Comparison of ENCODE assay signal across 1 cellular context in the genomic region with DNA sequence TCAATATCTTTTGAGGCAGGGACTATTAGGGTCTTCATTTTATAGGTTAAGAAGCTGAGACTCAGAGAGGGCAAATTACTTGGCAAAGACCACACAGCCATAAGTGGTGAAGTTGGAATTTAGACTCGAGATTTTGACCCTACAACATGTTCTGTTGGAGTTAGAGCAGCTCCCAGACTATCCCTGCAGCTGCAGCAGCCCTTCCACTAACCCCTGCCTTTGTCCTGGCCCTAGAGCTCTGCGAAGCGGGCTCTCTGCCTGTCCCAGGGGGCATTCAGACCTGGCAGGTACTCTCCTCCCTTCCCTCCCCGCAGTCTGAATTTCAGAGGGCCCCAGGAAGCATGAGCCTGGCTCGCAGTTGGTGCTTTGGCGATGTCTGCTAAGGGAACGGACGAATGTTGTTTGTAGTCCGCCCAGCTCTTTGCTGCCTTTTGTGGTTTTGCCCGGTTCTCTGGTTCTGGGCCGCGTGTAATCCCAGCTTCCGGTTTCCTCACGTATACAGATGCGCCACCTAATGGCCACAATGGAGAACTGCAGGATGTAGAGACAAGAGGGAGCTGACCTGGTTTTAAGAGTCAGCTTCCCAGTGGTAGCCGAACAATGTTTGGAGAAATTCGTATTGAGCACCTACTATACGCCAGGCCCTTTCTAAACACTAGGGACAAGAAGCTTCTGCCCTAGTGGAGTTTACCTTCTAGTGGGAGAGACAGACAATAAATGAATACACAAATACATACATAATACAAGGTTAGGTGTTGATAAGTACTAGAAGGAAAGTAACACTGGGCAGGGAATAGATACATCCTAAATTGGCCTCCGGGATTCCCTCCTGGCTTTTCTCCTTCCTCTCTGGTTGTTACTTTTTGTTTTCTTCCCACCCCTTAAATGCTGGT.
TF ChIP-seq lines count a peak whose summit lies in the region.

No MANE protein-coding gene starts in this region.

TF ChIP-seq in HepG2, 621 proteins besides CTCF, POLR2A, EP300 and RAD21 (continued from another document and continues in another):
- TF ChIP-seq HMGXB3 (CRISPR knock-in tag; IDR thresholded peaks at IDR 0.05; ENCODE audit: borderline replicate concordance) (no peak), XRCC5 (optimal IDR thresholded peaks at IDR 0.05; ENCODE audit: low read length) (peak; percentile 66), ZC3H4 (CRISPR knock-in tag; IDR thresholded peaks at IDR 0.05; ENCODE audit: borderline replicate concordance) (no peak), THRA (CRISPR knock-in tag; IDR thresholded peaks at IDR 0.05; ENCODE audit: borderline replicate concordance) (no peak), SRF (IDR thresholded peaks at IDR 0.05; ENCODE audit: low read depth, low read length) (no peak), KAT7 (CRISPR knock-in tag; IDR thresholded peaks at IDR 0.05; ENCODE audit: borderline replicate concordance) (no peak), ZNF761 (CRISPR knock-in tag; conservative IDR thresholded peaks at IDR 0.05) (no peak), MAZ (IDR thresholded peaks at IDR 0.05; ENCODE audit: borderline replicate concordance, low read depth, low read length) (no peak), MAZ (CRISPR knock-in tag; IDR thresholded peaks at IDR 0.05; ENCODE audit: low read depth) (no peak), PHF21A (CRISPR knock-in tag; IDR thresholded peaks at IDR 0.05) (no peak), HIVEP1 (CRISPR knock-in tag; IDR thresholded peaks at IDR 0.05) (no peak), HNRNPL (IDR thresholded peaks at IDR 0.05; ENCODE audit: low read depth, low read length) (no peak), RCOR2 (CRISPR knock-in tag; IDR thresholded peaks at IDR 0.05) (no peak), SETDB1 (CRISPR knock-in tag; IDR thresholded peaks at IDR 0.05; ENCODE audit: borderline replicate concordance) (no peak), ZNF883 (CRISPR knock-in tag; IDR thresholded peaks at IDR 0.05; ENCODE audit: not compliant biosample characterization) (peak; percentile 55), CBFB (CRISPR knock-in tag; IDR thresholded peaks at IDR 0.05) (no peak), MIER3 (CRISPR knock-in tag; IDR thresholded peaks at IDR 0.05; ENCODE audit: borderline replicate concordance) (no peak), PCBP1 (IDR thresholded peaks at IDR 0.05; ENCODE audit: borderline replicate concordance, low read depth, low read length) (no peak), CSRNP2 (CRISPR knock-in tag; conservative IDR thresholded peaks at IDR 0.05; ENCODE audit: low read depth) (no peak), EHMT2 (IDR thresholded peaks at IDR 0.05; ENCODE audit: borderline replicate concordance, low read depth, low read length) (no peak), POGZ (CRISPR knock-in tag; IDR thresholded peaks at IDR 0.05) (peak; percentile 52; the same call in 1 of the 2 replicates), SOX6 (IDR thresholded peaks at IDR 0.05) (no peak), SOX6 (CRISPR knock-in tag; IDR thresholded peaks at IDR 0.05) (no peak), ZBED4 (CRISPR knock-in tag; IDR thresholded peaks at IDR 0.05; ENCODE audit: borderline replicate concordance) (peak; percentile 76; the same call in 1 of the 2 replicates), GATAD2A (CRISPR knock-in tag; IDR thresholded peaks at IDR 0.05) (peak; percentile 44; the same call in 1 of the 2 replicates), FOSL2 (CRISPR knock-in tag; IDR thresholded peaks at IDR 0.05) (0 out of 2 replicates have a peak, but pooled peaks have one; percentile 9), GPN1 (CRISPR knock-in tag; IDR thresholded peaks at IDR 0.05; ENCODE audit: borderline replicate concordance) (no peak), ISL2 (CRISPR knock-in tag; IDR thresholded peaks at IDR 0.05) (no peak), SP1 (IDR thresholded peaks at IDR 0.05) (no peak), SP1 (CRISPR knock-in tag; IDR thresholded peaks at IDR 0.05) (no peak), GZF1 (CRISPR knock-in tag; IDR thresholded peaks at IDR 0.05) (no peak), JARID2 (CRISPR knock-in tag; IDR thresholded peaks at IDR 0.05; ENCODE audit: insufficient replicate concordance) (no peak), CCAR2 (optimal IDR thresholded peaks at IDR 0.05; ENCODE audit: low read depth, low read length) (no peak), ZNF772 (CRISPR knock-in tag; IDR thresholded peaks at IDR 0.05) (no peak), GLI4 (CRISPR knock-in tag; IDR thresholded peaks at IDR 0.05; ENCODE audit: borderline replicate concordance) (peak; percentile 38; the same call in 1 of the 2 replicates), FOXK2 (IDR thresholded peaks at IDR 0.05) (no peak), ESRRA (CRISPR knock-in tag; IDR thresholded peaks at IDR 0.05; ENCODE audit: low read depth) (no peak), ZFY (CRISPR knock-in tag; IDR thresholded peaks at IDR 0.05) (peak; percentile 46)
- TF ChIP-seq, protein P1, sequence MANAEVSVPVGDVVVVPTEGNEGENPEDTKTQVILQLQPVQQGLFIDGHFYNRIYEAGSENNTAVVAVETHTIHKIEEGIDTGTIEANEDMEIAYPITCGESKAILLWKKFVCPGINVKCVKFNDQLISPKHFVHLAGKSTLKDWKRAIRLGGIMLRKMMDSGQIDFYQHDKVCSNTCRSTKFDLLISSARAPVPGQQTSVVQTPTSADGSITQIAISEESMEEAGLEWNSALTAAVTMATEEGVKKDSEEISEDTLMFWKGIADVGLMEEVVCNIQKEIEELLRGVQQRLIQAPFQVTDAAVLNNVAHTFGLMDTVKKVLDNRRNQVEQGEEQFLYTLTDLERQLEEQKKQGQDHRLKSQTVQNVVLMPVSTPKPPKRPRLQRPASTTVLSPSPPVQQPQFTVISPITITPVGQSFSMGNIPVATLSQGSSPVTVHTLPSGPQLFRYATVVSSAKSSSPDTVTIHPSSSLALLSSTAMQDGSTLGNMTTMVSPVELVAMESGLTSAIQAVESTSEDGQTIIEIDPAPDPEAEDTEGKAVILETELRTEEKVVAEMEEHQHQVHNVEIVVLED (CRISPR knock-in tag; IDR thresholded peaks at IDR 0.05; ENCODE audit: borderline replicate concordance) = no peak
- TF ChIP-seq, protein P2, sequence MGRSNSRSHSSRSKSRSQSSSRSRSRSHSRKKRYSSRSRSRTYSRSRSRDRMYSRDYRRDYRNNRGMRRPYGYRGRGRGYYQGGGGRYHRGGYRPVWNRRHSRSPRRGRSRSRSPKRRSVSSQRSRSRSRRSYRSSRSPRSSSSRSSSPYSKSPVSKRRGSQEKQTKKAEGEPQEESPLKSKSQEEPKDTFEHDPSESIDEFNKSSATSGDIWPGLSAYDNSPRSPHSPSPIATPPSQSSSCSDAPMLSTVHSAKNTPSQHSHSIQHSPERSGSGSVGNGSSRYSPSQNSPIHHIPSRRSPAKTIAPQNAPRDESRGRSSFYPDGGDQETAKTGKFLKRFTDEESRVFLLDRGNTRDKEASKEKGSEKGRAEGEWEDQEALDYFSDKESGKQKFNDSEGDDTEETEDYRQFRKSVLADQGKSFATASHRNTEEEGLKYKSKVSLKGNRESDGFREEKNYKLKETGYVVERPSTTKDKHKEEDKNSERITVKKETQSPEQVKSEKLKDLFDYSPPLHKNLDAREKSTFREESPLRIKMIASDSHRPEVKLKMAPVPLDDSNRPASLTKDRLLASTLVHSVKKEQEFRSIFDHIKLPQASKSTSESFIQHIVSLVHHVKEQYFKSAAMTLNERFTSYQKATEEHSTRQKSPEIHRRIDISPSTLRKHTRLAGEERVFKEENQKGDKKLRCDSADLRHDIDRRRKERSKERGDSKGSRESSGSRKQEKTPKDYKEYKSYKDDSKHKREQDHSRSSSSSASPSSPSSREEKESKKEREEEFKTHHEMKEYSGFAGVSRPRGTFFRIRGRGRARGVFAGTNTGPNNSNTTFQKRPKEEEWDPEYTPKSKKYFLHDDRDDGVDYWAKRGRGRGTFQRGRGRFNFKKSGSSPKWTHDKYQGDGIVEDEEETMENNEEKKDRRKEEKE (IDR thresholded peaks at IDR 0.05) = no peak
